8 cellular contexts compared by ENCODE assay signal in the genomic region with DNA sequence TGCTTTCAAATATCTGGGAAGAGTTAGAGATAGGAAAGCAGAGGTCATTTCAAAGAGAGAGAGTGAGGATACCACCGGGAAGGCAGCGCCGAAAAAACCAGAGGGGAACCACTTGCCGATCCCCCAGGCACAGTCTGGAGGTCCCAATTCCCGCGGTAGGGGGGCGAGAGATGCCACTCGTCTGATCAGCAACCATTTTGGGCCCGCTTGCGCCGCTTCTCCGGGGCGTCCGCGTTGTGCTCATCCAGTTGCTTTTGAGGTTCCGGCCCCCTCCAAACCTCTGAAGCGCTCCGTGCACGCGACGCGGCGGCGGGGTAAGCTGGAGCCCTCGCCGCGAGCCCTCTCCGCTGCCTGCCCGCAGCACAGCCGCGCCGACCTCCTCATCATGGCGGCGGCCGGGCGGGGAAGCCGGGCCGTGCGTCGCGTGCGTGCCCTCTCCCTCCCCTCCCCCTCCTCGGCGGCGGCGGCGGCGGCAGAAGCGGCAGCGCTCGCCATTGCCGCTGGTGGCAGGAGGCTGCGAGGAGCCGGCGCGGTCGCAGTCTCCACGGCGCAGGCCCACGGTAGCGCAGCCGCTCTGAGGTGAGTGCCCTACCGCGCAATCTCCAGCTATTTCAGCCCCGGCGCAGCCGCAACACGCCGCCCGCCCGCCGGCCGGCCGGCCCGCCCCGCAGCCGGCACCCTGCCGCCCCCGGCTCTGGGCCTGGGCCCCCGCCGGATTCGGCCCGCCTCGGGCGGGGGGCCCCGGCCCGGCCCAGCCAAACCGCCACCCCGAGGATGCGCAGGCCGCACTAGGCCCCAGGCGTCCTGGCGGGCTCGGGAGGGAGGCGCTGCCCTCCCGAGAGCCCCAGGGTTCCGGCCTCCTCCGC. TPM values are rescaled to one million over a fixed set of nuclear protein-coding genes. Genes with fewer than 3 reads are reported as not detected.
DNase-seq lines count a peak whose midpoint lies in the region; ATAC-seq and TF ChIP-seq lines count a peak whose summit lies in the region.

A gene (plus strand): TSS at position 475 of the 866 bp plus-strand sequence. CDS start 45,632 bp downstream, outside the sequence.

- ATAC-seq in activated naive CD4-positive, alpha-beta T cell treated with anti-CD3 and anti-CD28 coated beads, Interleukin-2, amount 50 U/mL, for 72 hours = peak; percentile 86 to 92
- ATAC-seq in thoracic aorta (ENCODE audit: insufficient number of reproducible peaks, low FRiP score, low read depth) = peak; percentile 89

- H3K9me3 ChIP-seq in thoracic aorta = no peaks in the 10 kb centered on the region

- peak within 1 kb of the TSS; percentile 98 to 99 for H3K27ac Mint-ChIP-seq in activated naive CD4-positive, alpha-beta T cell treated with anti-CD3 and anti-CD28 coated beads, Interleukin-2, amount 50 U/mL, for 72 hours
- H3K27ac Mint-ChIP-seq in glutamatergic neuron (ENCODE audit: unreplicated experiment) (peak within 1 kb of the TSS; percentile 97), osteocyte (ENCODE audit: unreplicated experiment) (peak within 1 kb of the TSS; percentile 94)

- H3K4me1 ChIP-seq in thoracic aorta (ENCODE audit: control insufficient read depth in 1 of 2, low read depth in 2 of 2) = peaks cover 11 to 40% of the 10 kb centered on the region in 2 donors

- DNase-seq in GM04504 (ENCODE audit: low read depth) = peak; percentile 75
- peak; percentile 93 for DNase-seq in HCEC 1CT
- peak; percentile 76 for DNase-seq in MV-4-11 (lab: John Stamatoyannopoulos, UW)
- DNase-seq in SKM-1 (lab: John Stamatoyannopoulos, UW; ENCODE audit: unreplicated experiment) = peak; percentile 70
- peak; percentile 88 to 94 for DNase-seq in activated naive CD4-positive, alpha-beta T cell treated with anti-CD3 and anti-CD28 coated beads, Interleukin-2, amount 50 U/mL, for 72 hours (ENCODE audit: low spot score in 2 of 2)
- DNase-seq in glutamatergic neuron = peak; percentile 95
- DNase-seq in osteocyte (ENCODE audit: extremely low spot score, unreplicated experiment) = peak; percentile 98
- peak; percentile 45 for DNase-seq in thoracic aorta (ENCODE audit: low spot score)

- H3K36me3 Mint-ChIP-seq in activated naive CD4-positive, alpha-beta T cell treated with anti-CD3 and anti-CD28 coated beads, Interleukin-2, amount 50 U/mL, for 72 hours = peaks cover 28 to 32% of the 10 kb centered on the region in 2 donors
- H3K36me3 Mint-ChIP-seq in glutamatergic neuron (ENCODE audit: unreplicated experiment) (no peaks in the 10 kb centered on the region), osteocyte (ENCODE audit: unreplicated experiment) (peaks cover 17% of the 10 kb centered on the region)

- H3K27ac ChIP-seq in thoracic aorta = peak within 1 kb of the TSS; percentile 84 to 89

- no peaks in the 10 kb centered on the region for H3K36me3 ChIP-seq in thoracic aorta

- peak within 1 kb of the TSS; percentile 83 for H3K4me3 ChIP-seq in thoracic aorta

- TF ChIP-seq CTCF in glutamatergic neuron (IDR thresholded peaks at IDR 0.05; ENCODE audit: partially characterized antibody, unreplicated experiment) (peak; percentile 5), osteocyte (IDR thresholded peaks at IDR 0.05) (peak; percentile 32), thoracic aorta (IDR thresholded peaks at IDR 0.05) (peak; percentile 29)

- H3K27me3 ChIP-seq in thoracic aorta (replicated peaks; ENCODE audit: insufficient read depth) = no peaks in the 10 kb centered on the region

- peaks cover 8% of the 10 kb centered on the region for H3K27me3 Mint-ChIP-seq in glutamatergic neuron (ENCODE audit: unreplicated experiment)
- H3K27me3 Mint-ChIP-seq in osteocyte (ENCODE audit: unreplicated experiment) = no peaks in the 10 kb centered on the region

- H3K4me1 Mint-ChIP-seq in glutamatergic neuron (ENCODE audit: low read depth, unreplicated experiment) (peaks cover 5% of the 10 kb centered on the region), osteocyte (ENCODE audit: unreplicated experiment) (peaks cover 36% of the 10 kb centered on the region)

- peaks cover 0 to 5% of the 10 kb centered on the region in 2 donors for H3K9me3 Mint-ChIP-seq in activated naive CD4-positive, alpha-beta T cell treated with anti-CD3 and anti-CD28 coated beads, Interleukin-2, amount 50 U/mL, for 72 hours
- peaks cover 24% of the 10 kb centered on the region for H3K9me3 Mint-ChIP-seq in glutamatergic neuron (ENCODE audit: unreplicated experiment)
- no peaks in the 10 kb centered on the region for H3K9me3 Mint-ChIP-seq in osteocyte (ENCODE audit: unreplicated experiment)

- H3K4me3 Mint-ChIP-seq in glutamatergic neuron (ENCODE audit: unreplicated experiment) (peak within 1 kb of the TSS; percentile 98), osteocyte (ENCODE audit: unreplicated experiment) (peak within 1 kb of the TSS; percentile 91)

RNA-seq across cellular contexts. Expression of the gene that starts here (rescaled TPM):
- total RNA-seq in activated naive CD4-positive, alpha-beta T cell treated with anti-CD3 and anti-CD28 coated beads, Interleukin-2, amount 50 U/mL, for 72 hours = 10 to 100 TPM; 15.6 to 21.7 TPM
- total RNA-seq in glutamatergic neuron (ENCODE audit: unreplicated experiment) = 16.4 TPM
- total RNA-seq in osteocyte = 15.8 and 20.7 TPM in 2 replicates
- total RNA-seq in thoracic aorta = 10 to 100 TPM; 19.2 to 37.6 TPM

Comparison
In these comparisons a context has a peak if more than half of its experiments do, and no peak if none do; other contexts are left out.
1. Peak in every context shown above with its lines: DNase-seq, ATAC-seq, H3K4me3 ChIP-seq and H3K27ac ChIP-seq.
2. DNase-seq: peak in every context shown above with its lines; median percentile 98 in osteocyte; 95 in glutamatergic neuron; 93 in HCEC 1CT; 91 in activated naive CD4-positive, alpha-beta T cell treated with anti-CD3 and anti-CD28 coated beads, Interleukin-2, amount 50 U/mL, for 72 hours; 76 in MV-4-11; 75 in GM04504; 70 in SKM-1; 45 in thoracic aorta.